In genomic region chr6:35931120-35931561, GRCh38 we compare ENCODE assay signal across 1 cellular context.
TF ChIP-seq lines count a peak whose summit lies in the region.

No MANE protein-coding gene starts in this region.

TF ChIP-seq in HepG2, 621 proteins besides CTCF, POLR2A, EP300 and RAD21:
- no peak for TF ChIP-seq ZBTB49 (CRISPR knock-in tag; IDR thresholded peaks at IDR 0.05; ENCODE audit: borderline replicate concordance)
- TF ChIP-seq IRF9 (CRISPR knock-in tag; IDR thresholded peaks at IDR 0.05; ENCODE audit: borderline replicate concordance): peak; percentile 20; the same call in 1 of the 2 replicates
